ENCODE assay signal across 8 cellular contexts in the genomic region with DNA sequence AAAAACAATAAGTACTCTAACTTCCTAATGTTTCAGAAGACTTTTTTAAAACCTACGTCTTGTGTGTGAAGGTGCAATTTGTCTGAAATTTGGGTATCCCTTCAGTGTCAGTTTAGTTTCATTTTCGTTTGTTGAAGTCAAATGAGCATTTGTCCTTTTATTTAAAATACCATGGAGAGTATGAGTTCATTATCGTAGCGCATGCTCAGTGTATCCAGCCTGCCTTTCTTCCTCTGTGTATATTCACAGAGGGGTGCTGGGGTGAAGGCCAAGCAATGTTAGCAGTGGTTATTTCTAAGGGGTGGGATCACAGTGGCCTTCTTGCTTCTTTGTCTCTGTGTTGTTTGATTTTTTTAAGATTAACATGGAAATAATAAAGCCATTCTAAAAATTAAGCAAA. TPM values are rescaled to one million over a fixed set of nuclear protein-coding genes. Genes with fewer than 3 reads are reported as not detected.
A peak's percentile ranks its signal among the peaks of the same experiment; 100 is the strongest.
DNase-seq lines count a peak whose midpoint lies in the region; ATAC-seq and TF ChIP-seq lines count a peak whose summit lies in the region.

No MANE protein-coding gene starts in this region.

- H3K79me2 ChIP-seq in DND-41 (ENCODE audit: insufficient read depth, low read length): no peaks in the 10 kb centered on the region

- intact Hi-C loops in breast epithelium (cut with DNase I; ENCODE audit: low total_unique reads): no loop called here

- no peak overlapping the region for H3K9ac ChIP-seq in DND-41 (ENCODE audit: low read depth, low read length)

- ATAC-seq in DND-41 (ENCODE audit: insufficient read depth, low read depth): peak; percentile 85
- ATAC-seq in GM21576 (IDR thresholded peaks at IDR 0.05; ENCODE audit: unreplicated experiment): no peak

- H2AFZ ChIP-seq in DND-41 (ENCODE audit: low read depth, low read length): peak overlapping the region; percentile 53

- H3K9me3 ChIP-seq in DND-41 (ENCODE audit: insufficient read depth, low read length, severe bottlenecking) (no peaks in the 10 kb centered on the region), breast epithelium (no peaks in the 10 kb centered on the region), mesodermal cell (ENCODE audit: control insufficient read depth, low read length) (no peaks in the 10 kb centered on the region)

- no peak overlapping the region for H3K4me3 ChIP-seq in DND-41 (ENCODE audit: low read depth in 1 of 2, low read length in 2 of 2)
- H3K4me3 ChIP-seq in breast epithelium: peak overlapping the region in 2 of 3 donors; percentile 2 to 48
- no peak overlapping the region for H3K4me3 ChIP-seq in mesodermal cell (ENCODE audit: extremely low read depth, insufficient read depth, low read length, poor library complexity, severe bottlenecking)

- TF ChIP-seq POLR2A in breast epithelium (IDR thresholded peaks at IDR 0.05): no peak

- H3K4me1 ChIP-seq in DND-41 (ENCODE audit: insufficient read depth, low read length) (peaks cover 16% of the 10 kb centered on the region), breast epithelium (peaks cover 0 to 6% of the 10 kb centered on the region in 2 donors), mesodermal cell (ENCODE audit: control insufficient read depth, insufficient read depth, low read length, poor library complexity, severe bottlenecking) (peaks cover 3% of the 10 kb centered on the region)

- no peaks in the 10 kb centered on the region for H4K20me1 ChIP-seq in DND-41 (ENCODE audit: insufficient read depth, low read length)

- H3K27me3 ChIP-seq in DND-41 (ENCODE audit: insufficient read depth, low read length, poor library complexity) (no peaks in the 10 kb centered on the region), breast epithelium (no peaks in the 10 kb centered on the region)

- H3K36me3 ChIP-seq in DND-41 (ENCODE audit: insufficient read depth, low read length): no peaks in the 10 kb centered on the region
- H3K36me3 ChIP-seq in breast epithelium: no peaks in the 10 kb centered on the region
- H3K36me3 ChIP-seq in mesodermal cell (ENCODE audit: control insufficient read depth, insufficient read depth, low read length): no peaks in the 10 kb centered on the region

- DNase-seq in DND-41 (peak; percentile 15), NAMALWA (ENCODE audit: low spot score) (peak; percentile 47), breast epithelium (ENCODE audit: low spot score in 2 of 2) (peak in 1 of 2 donors; percentile 38), NCI-H510A treated with DMSO at 0.1 percent for 48 hours (lab: John Stamatoyannopoulos, UW) (no peak), SHP77 (lab: John Stamatoyannopoulos, UW) (no peak)
- no peak for DNase-seq in activated CD8-positive, alpha-beta memory T cell treated with anti-CD3 and anti-CD28 coated beads, Interleukin-2, amount 50 U/mL, for 4 hours

- WGBS in mesodermal cell (ENCODE audit: insufficient coverage in 2 of 2), 2 experiments: 80% methylated on average over 2 of the region's 4 CpGs; no CpG with 5 or more reads in 1 of the 2 experiments

- H3K4me2 ChIP-seq in DND-41 (ENCODE audit: insufficient read depth, low read length): peak overlapping the region; percentile 52

- no peak for TF ChIP-seq CTCF in DND-41 (IDR thresholded peaks at IDR 0.05; ENCODE audit: borderline replicate concordance, extremely low read depth, low read length, poor library complexity, severe bottlenecking)
- TF ChIP-seq CTCF in breast epithelium (IDR thresholded peaks at IDR 0.05): no peak

- H3K27ac ChIP-seq in DND-41 (ENCODE audit: low read length) (peak overlapping the region; percentile 47), breast epithelium (peak overlapping the region; percentile 85 to 90), mesodermal cell (ENCODE audit: low read depth, low read length, severe bottlenecking) (peak overlapping the region; percentile 85)

RNA-seq across cellular contexts. Expression of a gene that starts 43.2 kb away (rescaled TPM):
- total RNA-seq in breast epithelium: 100 to 1,000 TPM; 146 to 330 (median 195) TPM
- 446 TPM for polyA plus RNA-seq in mesodermal cell (2013, experiment 1 of 2)
- 414 TPM for polyA plus RNA-seq in mesodermal cell (2013, experiment 2 of 2)

Comparison
In these comparisons a context has a peak if more than half of its experiments do, and no peak if none do; other contexts are left out.
1. DNase-seq: peak in DND-41 (single experiment) and NAMALWA (single experiment); none in NCI-H510A treated with DMSO at 0.1 percent for 48 hours (single experiment), SHP77 (0 of 2) and activated CD8-positive, alpha-beta memory T cell treated with anti-CD3 and anti-CD28 coated beads, Interleukin-2, amount 50 U/mL, for 4 hours (single experiment).
2. H3K4me3 ChIP-seq: peak in breast epithelium (2 of 3); none in DND-41 (0 of 2) and mesodermal cell (single experiment).
3. Peak in every context shown above with its lines, with median percentiles within 50 percentile points of each other: H3K27ac ChIP-seq.